ENCODE assay signal across 1 cellular context in genomic region chr11:34251640-34251980, GRCh38.
TF ChIP-seq lines count a peak whose summit lies in the region.

No MANE protein-coding gene starts in this region.

TF ChIP-seq in SK-N-SH treated with all-trans-retinoic acid at 6 μM for 48 hours, 23 proteins besides CTCF, POLR2A, EP300 and RAD21 (continued from another document):
- no peak for TF ChIP-seq PATZ1 (CRISPR knock-in tag; IDR thresholded peaks at IDR 0.05; ENCODE audit: borderline replicate concordance)
